ENCODE assay signal across 1 cellular context in genomic region chr10:75170215-75170614, GRCh38.
TF ChIP-seq lines count a peak whose summit lies in the region.

No MANE protein-coding gene starts in this region.

TF ChIP-seq in WTC11, 78 proteins besides CTCF, POLR2A, EP300 and RAD21 (continued from another document):
- TF ChIP-seq GRHL2 (CRISPR knock-in tag; IDR thresholded peaks at IDR 0.05; ENCODE audit: insufficient replicate concordance, severe bottlenecking) (no peak), ETV6 (CRISPR knock-in tag; IDR thresholded peaks at IDR 0.05) (no peak), GABPB1 (CRISPR knock-in tag; IDR thresholded peaks at IDR 0.05) (no peak), RORB (CRISPR knock-in tag; IDR thresholded peaks at IDR 0.05) (no peak), RELA (CRISPR knock-in tag; IDR thresholded peaks at IDR 0.05; ENCODE audit: borderline replicate concordance) (no peak)
- TF ChIP-seq, protein P1, sequence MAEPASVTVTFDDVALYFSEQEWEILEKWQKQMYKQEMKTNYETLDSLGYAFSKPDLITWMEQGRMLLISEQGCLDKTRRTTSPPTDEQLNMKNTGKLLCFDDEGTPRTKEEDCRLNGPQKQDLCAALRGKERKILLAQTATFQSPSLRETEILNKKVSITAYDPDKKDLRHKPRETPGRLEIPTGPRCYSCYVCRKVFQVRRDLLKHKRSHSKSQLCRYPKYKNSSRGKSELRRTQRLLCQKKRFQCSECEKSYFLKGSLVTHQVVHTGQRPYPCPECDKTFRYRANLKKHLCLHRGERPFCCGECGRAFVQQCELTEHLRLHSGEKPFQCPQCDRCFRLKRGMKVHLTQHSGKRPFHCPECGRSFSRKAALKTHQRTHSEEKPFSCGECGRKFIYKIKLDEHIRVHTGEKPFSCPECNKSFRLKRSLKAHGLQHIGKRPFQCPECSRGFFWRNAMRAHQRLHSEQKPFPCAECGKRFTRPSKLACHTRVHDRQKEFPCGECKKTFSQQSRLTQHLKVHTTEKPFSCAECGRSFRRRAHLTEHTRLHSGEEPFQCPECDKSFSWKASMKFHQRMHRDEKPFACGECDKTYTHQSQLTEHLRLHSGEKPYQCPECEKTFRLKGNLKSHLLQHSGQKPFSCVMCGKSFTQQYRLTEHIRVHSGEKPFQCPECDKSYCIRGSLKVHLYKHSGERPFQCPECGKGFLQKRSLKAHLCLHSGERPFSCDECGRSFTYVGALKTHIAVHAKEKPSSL (CRISPR knock-in tag; conservative IDR thresholded peaks at IDR 0.05) = no peak
- TF ChIP-seq, protein P2, sequence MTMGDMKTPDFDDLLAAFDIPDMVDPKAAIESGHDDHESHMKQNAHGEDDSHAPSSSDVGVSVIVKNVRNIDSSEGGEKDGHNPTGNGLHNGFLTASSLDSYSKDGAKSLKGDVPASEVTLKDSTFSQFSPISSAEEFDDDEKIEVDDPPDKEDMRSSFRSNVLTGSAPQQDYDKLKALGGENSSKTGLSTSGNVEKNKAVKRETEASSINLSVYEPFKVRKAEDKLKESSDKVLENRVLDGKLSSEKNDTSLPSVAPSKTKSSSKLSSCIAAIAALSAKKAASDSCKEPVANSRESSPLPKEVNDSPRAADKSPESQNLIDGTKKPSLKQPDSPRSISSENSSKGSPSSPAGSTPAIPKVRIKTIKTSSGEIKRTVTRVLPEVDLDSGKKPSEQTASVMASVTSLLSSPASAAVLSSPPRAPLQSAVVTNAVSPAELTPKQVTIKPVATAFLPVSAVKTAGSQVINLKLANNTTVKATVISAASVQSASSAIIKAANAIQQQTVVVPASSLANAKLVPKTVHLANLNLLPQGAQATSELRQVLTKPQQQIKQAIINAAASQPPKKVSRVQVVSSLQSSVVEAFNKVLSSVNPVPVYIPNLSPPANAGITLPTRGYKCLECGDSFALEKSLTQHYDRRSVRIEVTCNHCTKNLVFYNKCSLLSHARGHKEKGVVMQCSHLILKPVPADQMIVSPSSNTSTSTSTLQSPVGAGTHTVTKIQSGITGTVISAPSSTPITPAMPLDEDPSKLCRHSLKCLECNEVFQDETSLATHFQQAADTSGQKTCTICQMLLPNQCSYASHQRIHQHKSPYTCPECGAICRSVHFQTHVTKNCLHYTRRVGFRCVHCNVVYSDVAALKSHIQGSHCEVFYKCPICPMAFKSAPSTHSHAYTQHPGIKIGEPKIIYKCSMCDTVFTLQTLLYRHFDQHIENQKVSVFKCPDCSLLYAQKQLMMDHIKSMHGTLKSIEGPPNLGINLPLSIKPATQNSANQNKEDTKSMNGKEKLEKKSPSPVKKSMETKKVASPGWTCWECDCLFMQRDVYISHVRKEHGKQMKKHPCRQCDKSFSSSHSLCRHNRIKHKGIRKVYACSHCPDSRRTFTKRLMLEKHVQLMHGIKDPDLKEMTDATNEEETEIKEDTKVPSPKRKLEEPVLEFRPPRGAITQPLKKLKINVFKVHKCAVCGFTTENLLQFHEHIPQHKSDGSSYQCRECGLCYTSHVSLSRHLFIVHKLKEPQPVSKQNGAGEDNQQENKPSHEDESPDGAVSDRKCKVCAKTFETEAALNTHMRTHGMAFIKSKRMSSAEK (CRISPR knock-in tag; IDR thresholded peaks at IDR 0.05; ENCODE audit: borderline replicate concordance) = no peak
